1 cellular context compared by ENCODE assay signal in genomic region chr7:139133335-139134139, GRCh38.
TF ChIP-seq lines count a peak whose summit lies in the region.

No MANE protein-coding gene starts in this region.

TF ChIP-seq in K562, 482 proteins besides CTCF, POLR2A, EP300 and RAD21 (continued from another document and continues in another):
- TF ChIP-seq STAT6 (CRISPR knock-in tag; IDR thresholded peaks at IDR 0.05): no peak
- peak; percentile 94 for TF ChIP-seq TFAP4 (CRISPR knock-in tag; IDR thresholded peaks at IDR 0.05; ENCODE audit: borderline replicate concordance)
- no peak for TF ChIP-seq ZNF175 (CRISPR knock-in tag; IDR thresholded peaks at IDR 0.05; ENCODE audit: low read depth)
- TF ChIP-seq ARNT (IDR thresholded peaks at IDR 0.05): peak; percentile 93
- TF ChIP-seq SMARCC2 (IDR thresholded peaks at IDR 0.05; ENCODE audit: low read depth): no peak
- peak; percentile 86 for TF ChIP-seq CHD7 (IDR thresholded peaks at IDR 0.05; ENCODE audit: low read depth, low read length)
- TF ChIP-seq MYNN (IDR thresholded peaks at IDR 0.05): 0 out of 2 replicates have a peak, but pooled peaks have one; percentile 74
- TF ChIP-seq MYNN (CRISPR knock-in tag; IDR thresholded peaks at IDR 0.05): no peak
- TF ChIP-seq MAX (CRISPR knock-in tag; IDR thresholded peaks at IDR 0.05): peak; percentile 91
- TF ChIP-seq KDM1A (IDR thresholded peaks at IDR 0.05): peak; percentile 53 to 80
- TF ChIP-seq ERF (CRISPR knock-in tag; IDR thresholded peaks at IDR 0.05): no peak
- peak; percentile 66; the same call in 1 of the 2 replicates for TF ChIP-seq MEF2D (tag; conservative IDR thresholded peaks at IDR 0.05; ENCODE audit: low read depth)
- no peak for TF ChIP-seq ZNF778 (CRISPR knock-in tag; IDR thresholded peaks at IDR 0.05)
- peak; percentile 98 for TF ChIP-seq RBBP5 (IDR thresholded peaks at IDR 0.05; ENCODE audit: borderline replicate concordance, insufficient read depth, low read length, poor library complexity, severe bottlenecking)
- TF ChIP-seq CC2D1A (IDR thresholded peaks at IDR 0.05): peak; percentile 76; the same call in 1 of the 2 replicates
- no peak for TF ChIP-seq SNAPC5 (CRISPR knock-in tag; IDR thresholded peaks at IDR 0.05)
- no peak for TF ChIP-seq CEBPB (tag; IDR thresholded peaks at IDR 0.05)
- TF ChIP-seq PBX2 (CRISPR knock-in tag; IDR thresholded peaks at IDR 0.05; ENCODE audit: low read depth): no peak
- no peak for TF ChIP-seq PBX2 (tag; conservative IDR thresholded peaks at IDR 0.05; ENCODE audit: low read depth)
- TF ChIP-seq IFI16 (CRISPR knock-in tag; IDR thresholded peaks at IDR 0.05): peak; percentile 63; the same call in 1 of the 2 replicates
- no peak for TF ChIP-seq ZNF785 (CRISPR knock-in tag; IDR thresholded peaks at IDR 0.05)
- TF ChIP-seq SMAD2 (IDR thresholded peaks at IDR 0.05; ENCODE audit: low read depth, low read length): no peak
- TF ChIP-seq MCM3 (IDR thresholded peaks at IDR 0.05): no peak
- peak; percentile 97 for TF ChIP-seq ZNF511 (CRISPR knock-in tag; IDR thresholded peaks at IDR 0.05)
- peak; percentile 96 for TF ChIP-seq CTBP1 (IDR thresholded peaks at IDR 0.05; ENCODE audit: borderline replicate concordance)
- TF ChIP-seq ZBTB8A (IDR thresholded peaks at IDR 0.05; ENCODE audit: partially characterized antibody): no peak
- TF ChIP-seq CHD2 (IDR thresholded peaks at IDR 0.05; ENCODE audit: low read depth, low read length): peak; percentile 61
- TF ChIP-seq E2F8 (IDR thresholded peaks at IDR 0.05; ENCODE audit: low read depth, partially characterized antibody): peak; percentile 83
- no peak for TF ChIP-seq ZKSCAN3 (CRISPR knock-in tag; IDR thresholded peaks at IDR 0.05)
- no peak for TF ChIP-seq SREBF2 (CRISPR knock-in tag; IDR thresholded peaks at IDR 0.05)
- 0 out of 2 replicates have a peak, but pooled peaks have one; percentile 42 for TF ChIP-seq ZFP1 (CRISPR knock-in tag; IDR thresholded peaks at IDR 0.05)
- TF ChIP-seq ZNF217 (CRISPR knock-in tag; IDR thresholded peaks at IDR 0.05): no peak
- peak; percentile 90; the same call in 1 of the 2 replicates for TF ChIP-seq MTA3 (IDR thresholded peaks at IDR 0.05; ENCODE audit: borderline replicate concordance)
- TF ChIP-seq ZNF408 (CRISPR knock-in tag; IDR thresholded peaks at IDR 0.05; ENCODE audit: low read depth): no peak
- TF ChIP-seq ETV1 (tag; conservative IDR thresholded peaks at IDR 0.05; ENCODE audit: low read depth): peak; percentile 72; the same call in 1 of the 2 replicates
- 0 out of 2 replicates have a peak, but pooled peaks have one; percentile 22 for TF ChIP-seq CCAR2 (IDR thresholded peaks at IDR 0.05; ENCODE audit: low read depth, low read length)
- peak; percentile 78 for TF ChIP-seq POLR2AphosphoS5 (IDR thresholded peaks at IDR 0.05; ENCODE audit: control insufficient read depth, insufficient read depth, low read depth, low read length)
- TF ChIP-seq KHSRP (IDR thresholded peaks at IDR 0.05): no peak
- no peak for TF ChIP-seq POU5F1 (IDR thresholded peaks at IDR 0.05; ENCODE audit: borderline replicate concordance, low read depth, low read length, partially characterized antibody)
- peak; percentile 72 for TF ChIP-seq MBD2 (IDR thresholded peaks at IDR 0.05; ENCODE audit: borderline replicate concordance, low read depth)
- peak; percentile 27; the same call in 1 of the 2 replicates for TF ChIP-seq ILK (tag; IDR thresholded peaks at IDR 0.05; ENCODE audit: borderline replicate concordance, low read depth)
- TF ChIP-seq MTF1 (CRISPR knock-in tag; IDR thresholded peaks at IDR 0.05; ENCODE audit: borderline replicate concordance): no peak; the same call in 1 of the 2 replicates
